In genomic region chr17:44062871-44063270, GRCh38 we compare ENCODE assay signal across 18 cellular contexts.
"Had no signal": no experiment of that assay in that cellular context is flagged by ENCODE, and none has a peak within 500 bp of the region (broad histone marks: within the 10 kb centered on the region; RNA-seq: fewer than 3 reads in every experiment).

No MANE protein-coding gene starts in this region.

- H3K4me3 ChIP-seq: ascending aorta, cardiac muscle cell, coronary artery, hepatocyte, lung, mucosa of descending colon, sigmoid colon, thoracic aorta, uterus had no signal

- H3K27ac ChIP-seq: ascending aorta, cardiac muscle cell, coronary artery, epithelial cell of prostate, hepatocyte, sigmoid colon, thoracic aorta, uterus had no signal

- H3K36me3 ChIP-seq: uterus had no signal

- H3K4me1 ChIP-seq: uterus had no signal

- H3K9me3 ChIP-seq: ascending aorta, mucosa of descending colon, sigmoid colon, thoracic aorta, uterus had no signal

- H3K27me3 Mint-ChIP-seq: activated naive CD8-positive, alpha-beta T cell treated with anti-CD3 and anti-CD28 coated beads, Interleukin-2, amount 10 ng/mL, durations not matched to agents 7 days and 5 days; natural killer cell treated with Interleukin-12 subunit alpha and Interleukin-12 subunit beta and Interleukin-15 and Interleukin-18, amount 100 ng/mL, for 72 hours; stimulated activated naive CD8-positive, alpha-beta T cell treated with anti-CD3 and anti-CD28 coated beads, Interleukin-15, amount 100 ng/mL, for 72 hours had no signal

- H3K27ac Mint-ChIP-seq: activated naive CD8-positive, alpha-beta T cell treated with anti-CD3 and anti-CD28 coated beads, Interleukin-2, amount 10 ng/mL, durations not matched to agents 7 days and 5 days had no signal

- H3K4me3 Mint-ChIP-seq: activated naive CD8-positive, alpha-beta T cell treated with anti-CD3 and anti-CD28 coated beads, Interleukin-2, amount 10 ng/mL, durations not matched to agents 7 days and 5 days had no signal

- H3K27me3 ChIP-seq: ascending aorta, cardiac muscle cell, hepatocyte, sigmoid colon, uterus had no signal

- H3K9me3 Mint-ChIP-seq: activated naive CD8-positive, alpha-beta T cell treated with anti-CD3 and anti-CD28 coated beads, Interleukin-2, amount 10 ng/mL, durations not matched to agents 7 days and 5 days; natural killer cell treated with Interleukin-12 subunit alpha and Interleukin-12 subunit beta and Interleukin-15 and Interleukin-18, amount 100 ng/mL, for 72 hours; stimulated activated naive CD8-positive, alpha-beta T cell treated with anti-CD3 and anti-CD28 coated beads, Interleukin-15, amount 100 ng/mL, for 72 hours had no signal

- ATAC-seq: mucosa of descending colon; natural killer cell treated with Interleukin-12 subunit alpha and Interleukin-12 subunit beta and Interleukin-15 and Interleukin-18, amount 100 ng/mL, for 72 hours; stimulated activated naive CD8-positive, alpha-beta T cell treated with anti-CD3 and anti-CD28 coated beads, Interleukin-15, amount 100 ng/mL, for 72 hours had no signal

- DNase-seq: activated CD4-positive, alpha-beta T cell treated with anti-CD3 and anti-CD28 coated beads for 48 hours; activated gamma-delta T cell; activated naive CD8-positive, alpha-beta T cell treated with anti-CD3 and anti-CD28 coated beads, Interleukin-2, amount 10 ng/mL, durations not matched to agents 7 days and 5 days; effector CD8-positive, alpha-beta T cell; mucosa of descending colon; sigmoid colon; stimulated activated CD4-positive, alpha-beta T cell treated with anti-CD3 and anti-CD28 coated beads, Interleukin-12 subunit alpha, Interleukin-12 subunit beta, amount 100 ng/mL, for 4 hours; stimulated activated CD4-positive, alpha-beta T cell treated with anti-CD3 and anti-CD28 coated beads, Interleukin-2, amount 100 ng/mL, for 48 hours; stimulated activated naive CD8-positive, alpha-beta T cell treated with anti-CD3 and anti-CD28 coated beads, Interleukin-15, amount 100 ng/mL, for 72 hours; uterus had no signal
